10 cellular contexts compared by ENCODE assay signal in the genomic region with DNA sequence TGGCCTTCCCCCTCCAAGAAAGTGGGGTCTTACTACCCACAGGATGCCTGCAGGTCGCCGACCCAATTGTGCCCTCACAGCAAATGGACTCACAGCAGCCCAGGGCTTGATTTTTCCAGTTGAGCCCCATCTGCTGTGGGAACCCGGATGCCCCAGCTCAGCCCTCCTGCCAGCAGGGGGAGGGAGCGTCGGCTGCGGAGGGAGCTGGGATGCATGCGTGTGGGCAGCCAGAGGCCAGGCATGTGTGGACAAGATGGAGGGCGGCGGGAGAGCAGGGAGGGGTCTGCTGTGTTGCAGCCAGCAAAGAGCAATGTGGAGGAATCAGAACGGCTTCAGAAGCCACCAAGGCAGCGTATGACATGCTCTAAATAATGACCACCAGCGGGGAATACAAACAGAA. TPM values are rescaled to one million over a fixed set of nuclear protein-coding genes. Genes with fewer than 3 reads are reported as not detected.
DNase-seq lines count a peak whose midpoint lies in the region; ATAC-seq and TF ChIP-seq lines count a peak whose summit lies in the region.
"Had no signal": no experiment of that assay in that cellular context is flagged by ENCODE, and none has a peak within 500 bp of the region (broad histone marks: within the 10 kb centered on the region; RNA-seq: fewer than 3 reads in every experiment).

No MANE protein-coding gene starts in this region.

- H3K27me3 ChIP-seq in heart right ventricle (peaks cover 0 to 39% (median 22%) of the 10 kb centered on the region in 7 donors), right atrium auricular region (no peaks in the 10 kb centered on the region), SJCRH30 (no peaks in the 10 kb centered on the region), upper lobe of right lung (peaks cover 6% of the 10 kb centered on the region)

- H3K9me3 ChIP-seq in heart right ventricle: no peaks in the 10 kb centered on the region
- no peaks in the 10 kb centered on the region for H3K9me3 ChIP-seq in right atrium auricular region
- H3K9me3 ChIP-seq in SJCRH30 (replicated peaks): no peaks in the 10 kb centered on the region
- no peaks in the 10 kb centered on the region for H3K9me3 ChIP-seq in upper lobe of right lung

- DNase-seq in heart right ventricle (no peak), right atrium auricular region (ENCODE audit: low spot score) (no peak), SJCRH30 (peak; percentile 55 to 69), fibroblast of pulmonary artery (ENCODE audit: low read depth) (no peak), upper lobe of right lung (no peak), SIG-M5 (lab: John Stamatoyannopoulos, UW) (no peak)
- no peak for DNase-seq in stimulated activated CD8-positive, alpha-beta memory T cell treated with anti-CD3 and anti-CD28 coated beads, Interleukin-4, amount 100 ng/mL, for 48 hours
- DNase-seq: COR-L47 had no signal

- 38 to 45% methylated on average over 12 of the region's 12 CpGs for WGBS in heart right ventricle, 2 donors

- ATAC-seq in heart right ventricle (no peak), upper lobe of right lung (peak; percentile 29), esophagus mucosa (no peak)
- ATAC-seq: natural killer cell treated with Interleukin-12 subunit alpha and Interleukin-12 subunit beta and Interleukin-15 and Interleukin-18, amount 100 ng/mL, for 72 hours had no signal

- H3K27ac ChIP-seq in heart right ventricle (no peak overlapping the region), right atrium auricular region (no peak overlapping the region), SJCRH30 (no peak overlapping the region), upper lobe of right lung (no peak overlapping the region)

- no peak overlapping the region for H3K4me3 ChIP-seq in heart right ventricle
- H3K4me3 ChIP-seq in right atrium auricular region: no peak overlapping the region
- H3K4me3 ChIP-seq in SJCRH30: no peak overlapping the region
- H3K4me3 ChIP-seq in fibroblast of pulmonary artery (replicated peaks; ENCODE audit: low read depth, low read length): no peak overlapping the region
- H3K4me3 ChIP-seq in upper lobe of right lung: no peak overlapping the region

- no peaks in the 10 kb centered on the region for H3K4me1 ChIP-seq in heart right ventricle
- H3K4me1 ChIP-seq in right atrium auricular region: no peaks in the 10 kb centered on the region
- peaks cover 8% of the 10 kb centered on the region for H3K4me1 ChIP-seq in SJCRH30
- H3K4me1 ChIP-seq in upper lobe of right lung: no peaks in the 10 kb centered on the region

- intact Hi-C loops in heart right ventricle (cut with DNase I) (loop anchor here in 1 of 10 donors (10.0 kb wide), 1 partner anchor 1745 kb away; no protein-coding TSS in a partner anchor), upper lobe of right lung (cut with DNase I) (no loop called here)

- TF ChIP-seq CTCF in heart right ventricle (IDR thresholded peaks at IDR 0.05) (peak in 6 of 9 donors; percentile 11 to 46 (median 24)), right atrium auricular region (IDR thresholded peaks at IDR 0.05) (peak in 1 of 2 donors; percentile 25), fibroblast of pulmonary artery (IDR thresholded peaks at IDR 0.05; ENCODE audit: low read length, missing control alignments) (peak; percentile 21), upper lobe of right lung (IDR thresholded peaks at IDR 0.05) (peak; percentile 14)

- H3K36me3 ChIP-seq in heart right ventricle: no peaks in the 10 kb centered on the region
- H3K36me3 ChIP-seq in right atrium auricular region: no peaks in the 10 kb centered on the region
- H3K36me3 ChIP-seq in SJCRH30: no peaks in the 10 kb centered on the region
- H3K36me3 ChIP-seq in upper lobe of right lung: no peaks in the 10 kb centered on the region

RNA-seq across cellular contexts. Expression of gene EIF3D, which starts 41.0 kb away (rescaled TPM):
- total RNA-seq in heart right ventricle (100 to 1,000 TPM in 1 of 10 donors, 10 to 100 TPM in 9; 61.4 to 113 (median 79.9) TPM), right atrium auricular region (100 to 1,000 TPM; 177 to 185 TPM), upper lobe of right lung (132 TPM), esophagus mucosa (135 TPM)
- polyA plus RNA-seq in heart right ventricle: 100 to 1,000 TPM in 1 of 2 donors, 10 to 100 TPM in 1; 65.4 to 180 TPM
- total RNA-seq in SJCRH30 (2014; rRNA removed; shearing (Covaris generic)): 211 and 216 TPM in 2 replicates

Comparison
In these comparisons a context has a peak if more than half of its experiments do, and no peak if none do; other contexts are left out.
1. DNase-seq: peak in SJCRH30 (2 of 2); none in heart right ventricle (0 of 2), right atrium auricular region (single experiment), fibroblast of pulmonary artery (single experiment), upper lobe of right lung (single experiment), stimulated activated CD8-positive, alpha-beta memory T cell treated with anti-CD3 and anti-CD28 coated beads, Interleukin-4, amount 100 ng/mL, for 48 hours (single experiment) and SIG-M5 (single experiment).